ENCODE assay signal across 12 cellular contexts in genomic region chr12:89695830-89696229, GRCh38. TPM values are rescaled to one million over a fixed set of nuclear protein-coding genes. Genes with fewer than 3 reads are reported as not detected.
DNase-seq lines count a peak whose midpoint lies in the region; ATAC-seq, FAIRE-seq and TF ChIP-seq lines count a peak whose summit lies in the region.
"Had no signal": no experiment of that assay in that cellular context is flagged by ENCODE, and none has a peak within 500 bp of the region (broad histone marks: within the 10 kb centered on the region; RNA-seq: fewer than 3 reads in every experiment).

No MANE protein-coding gene starts in this region.

- no peaks in the 10 kb centered on the region for H3K27me3 Mint-ChIP-seq in stimulated activated naive B cell treated with anti-CD40 and anti-IgM and Interleukin-4, amounts not matched to agents 10 μg/mL and 1 μg/mL and 100 μg/mL, for 72 hours

- intact Hi-C loops in K562 (cut with micrococcal nuclease): loop anchor here (10.0 kb wide), 1 partner anchor 221 kb away; no protein-coding TSS in a partner anchor

- no peaks in the 10 kb centered on the region for H3K9me3 Mint-ChIP-seq in stimulated activated naive B cell treated with anti-CD40 and anti-IgM and Interleukin-4, amounts not matched to agents 10 μg/mL and 1 μg/mL and 100 μg/mL, for 72 hours

- no peaks in the 10 kb centered on the region for H3K9me3 ChIP-seq in K562 (replicated peaks; ENCODE audit: control insufficient read depth, insufficient read depth, low read depth, low read length)
- H3K9me3 ChIP-seq: adrenal gland, mucosa of descending colon had no signal

- H3K27ac Mint-ChIP-seq in stimulated activated naive B cell treated with anti-CD40 and anti-IgM and Interleukin-4, amounts not matched to agents 10 μg/mL and 1 μg/mL and 100 μg/mL, for 72 hours: no peak overlapping the region

- no peaks in the 10 kb centered on the region for H3K9me1 ChIP-seq in K562 (ENCODE audit: control insufficient read depth, insufficient read depth, low read length)

- H3K4me2 ChIP-seq in K562 (ENCODE audit: insufficient read depth, low read length): no peak overlapping the region

- in situ Hi-C loops in K562 (cut with MboI): no loop called here

- DNase-seq in DMS53 (lab: John Stamatoyannopoulos, UW): peak; percentile 54
- DNase-seq in K562 (ENCODE audit: extremely low read depth in 1 of 4, low spot score in 3 of 4): no peak
- DNase-seq in stimulated activated naive B cell treated with anti-CD40 and anti-IgM and Interleukin-4, amounts not matched to agents 10 μg/mL and 1 μg/mL and 100 μg/mL, for 72 hours: no peak
- DNase-seq in NK-92 treated with Interleukin-12 subunit alpha and Interleukin-12 subunit beta, amount 100 ng/mL, for 24 hours (lab: John Stamatoyannopoulos, UW): no peak
- DNase-seq: adrenal gland; AML-193; stimulated activated naive CD4-positive, alpha-beta T cell had no signal

- 57% methylated on average over 1 of the region's 1 CpG for WGBS in K562 (ENCODE audit: insufficient coverage, low coverage, missing lambda C conversion rate)

- BruUV-seq in K562 (replicated peaks; lab: Mats Ljungman, UMichigan): no TSS peak

- H2AFZ ChIP-seq in K562 (ENCODE audit: low read depth, low read length): no peak overlapping the region

- no peak overlapping the region for H3K4me3 ChIP-seq in K562
- H3K4me3 ChIP-seq: adrenal gland, mucosa of descending colon had no signal

- H3K4me1 ChIP-seq in K562 (replicated peaks in 1 of 2; ENCODE audit: control insufficient read depth in 2 of 2, insufficient read depth in 2 of 2, low read length in 2 of 2): peaks cover 0 to 21% of the 10 kb centered on the region in 2 experiments; a peak in 3 of 5 replicates

- TF ChIP-seq CTCF in K562 (IDR thresholded peaks at IDR 0.05 in 2 of 3, conservative IDR thresholded peaks at IDR 0.05 in 1 of 3; ENCODE audit: insufficient read depth in 2 of 3, low read depth in 1 of 3, low read length in 3 of 3): no peak

- TF ChIP-seq RAD21 in K562 (CRISPR knock-in tag; conservative IDR thresholded peaks at IDR 0.05 in 1 of 2, IDR thresholded peaks at IDR 0.05 in 1 of 2): no peak

- peaks cover 42 to 83% of the 10 kb centered on the region in 2 donors for H3K4me1 Mint-ChIP-seq in stimulated activated naive B cell treated with anti-CD40 and anti-IgM and Interleukin-4, amounts not matched to agents 10 μg/mL and 1 μg/mL and 100 μg/mL, for 72 hours

- no peak for TF ChIP-seq POLR2A in K562 (conservative IDR thresholded peaks at IDR 0.05)
- no peak for TF ChIP-seq POLR2A in GM18505 (IDR thresholded peaks at IDR 0.05; ENCODE audit: borderline replicate concordance, extremely low read depth, insufficient read depth, insufficient read length)

- peak overlapping the region in 1 of 2 donors; percentile 11 for H3K4me3 Mint-ChIP-seq in stimulated activated naive B cell treated with anti-CD40 and anti-IgM and Interleukin-4, amounts not matched to agents 10 μg/mL and 1 μg/mL and 100 μg/mL, for 72 hours

- no peaks in the 10 kb centered on the region for H3K27me3 ChIP-seq in K562 (ENCODE audit: control insufficient read depth in 2 of 2, insufficient read depth in 2 of 2, low read length in 2 of 2)
- H3K27me3 ChIP-seq: adrenal gland had no signal

- no peaks in the 10 kb centered on the region for H3K36me3 ChIP-seq in K562 (ENCODE audit: control insufficient read depth, insufficient read depth, low read length)
- H3K36me3 ChIP-seq: adrenal gland had no signal

- CTCF ChIA-PET in K562 (lab: Yijun Ruan, JAX; ENCODE audit: low intra/inter-chr PET ratio): no interaction called here

- peaks cover 100% of the 10 kb centered on the region for H3K79me2 ChIP-seq in K562 (ENCODE audit: control insufficient read depth, insufficient read depth, low read length)

- POLR2A ChIA-PET in K562 (lab: Yijun Ruan, JAX): interaction anchor here (0.6 to 3.1 kb wide), 2 partner anchors 10 to 290 kb away, joined by 3 to 18 read pairs; no protein-coding TSS in a partner anchor

- no peak overlapping the region for H3K27ac ChIP-seq in K562 (ENCODE audit: extremely low read depth, low read depth, low read length)
- H3K27ac ChIP-seq: adrenal gland had no signal

- 0 out of 2 replicates have a peak, but pooled peaks cover 5% of the 10 kb centered on the region for H4K20me1 ChIP-seq in K562 (replicated peaks; ENCODE audit: control insufficient read depth, insufficient read depth, low read length)

- peaks cover 23 to 35% of the 10 kb centered on the region in 2 donors for H3K36me3 Mint-ChIP-seq in stimulated activated naive B cell treated with anti-CD40 and anti-IgM and Interleukin-4, amounts not matched to agents 10 μg/mL and 1 μg/mL and 100 μg/mL, for 72 hours

- no peak for FAIRE-seq in K562 (lab: Jason Lieb, UNC)

- no peak for TF ChIP-seq EP300 in K562 (IDR thresholded peaks at IDR 0.05; ENCODE audit: low read length)

- ATAC-seq in GM19397 (IDR thresholded peaks at IDR 0.05; ENCODE audit: unreplicated experiment): peak; percentile 52
- ATAC-seq in HG03159 (IDR thresholded peaks at IDR 0.05; ENCODE audit: unreplicated experiment): peak; percentile 53
- no peak for ATAC-seq in K562
- no peak for ATAC-seq in stimulated activated naive B cell treated with anti-CD40 and anti-IgM and Interleukin-4, amounts not matched to agents 10 μg/mL and 1 μg/mL and 100 μg/mL, for 72 hours (replicated peaks)
- ATAC-seq in GM18505 (IDR thresholded peaks at IDR 0.05; ENCODE audit: unreplicated experiment): no peak
- ATAC-seq in GM21723 (IDR thresholded peaks at IDR 0.05; ENCODE audit: unreplicated experiment): no peak
- ATAC-seq: mucosa of descending colon had no signal

- H3K9ac ChIP-seq in K562 (ENCODE audit: insufficient read depth in 1 of 2, low read depth in 2 of 2, low read length in 2 of 2): no peak overlapping the region

TF ChIP-seq in K562, 482 proteins besides CTCF, POLR2A, EP300 and RAD21:
- TF ChIP-seq CAMTA2 (CRISPR knock-in tag; conservative IDR thresholded peaks at IDR 0.05) (no peak), NFIC (IDR thresholded peaks at IDR 0.05) (peak; percentile 49; the same call in 1 of the 2 replicates), PKNOX1 (IDR thresholded peaks at IDR 0.05) (0 out of 2 replicates have a peak, but pooled peaks have one; percentile 6)
TF ChIP-seq in K562: peak in this region for 2.

RNA-seq across cellular contexts. Expression of gene ATP2B1, which starts 12.8 kb away (rescaled TPM):
- 36.0 and 177 TPM in 2 replicates for total RNA-seq in K562 (2011; cell fraction: chromatin; rRNA removed; ENCODE audit: low replicate concordance)
- total RNA-seq in K562 (2011; cell fraction: nucleolus; rRNA removed): 21.2 and 30.4 TPM in 2 replicates
- total RNA-seq in K562 (2011; cell fraction: nucleoplasm; rRNA removed): 57.1 and 97.8 TPM in 2 replicates
- total RNA-seq in K562 (2014; rRNA removed) (15.4 and 27.9 TPM in 2 replicates), K562 (2014; rRNA removed; fragmentation: Illumina TruSeq; extraction: Trizol) (38.3 and 45.9 TPM in 2 replicates), K562 (2015; rRNA removed; fragmentation: Illumina TruSeq; extraction: Trizol) (35.0 and 39.0 TPM in 2 replicates), K562 (2021) (27.5 and 27.8 TPM in 2 replicates)
- polyA plus RNA-seq in K562 (2011; rRNA removed) (17.5 and 22.7 TPM in 2 replicates), K562 (2014; fragmentation: Illumina TruSeq; extraction: Trizol) (26.1 and 28.5 TPM in 2 replicates), K562 (2014; fragmentation: Nextera tagmentation; extraction: Ambion mirVana) (1 to 10 TPM; 8.6 to 9.7 TPM), K562 (2014; rRNA removed) (16.2 and 26.5 TPM in 2 replicates)
- polyA plus RNA-seq in K562 (2011; cell fraction: cytosol; rRNA removed): 3.3 and 7.2 TPM in 2 replicates
- polyA plus RNA-seq in K562 (2011; cell fraction: nucleus; rRNA removed): 19.0 and 29.5 TPM in 2 replicates
- polyA plus RNA-seq in K562 (2012): 12.7 and 20.0 TPM in 2 replicates
- 50.0 and 57.4 TPM in 2 replicates for polyA minus RNA-seq in K562 (2011; rRNA and poly(A)+ RNA removed)
- 18.1 and 19.4 TPM in 2 replicates for polyA minus RNA-seq in K562 (2011; cell fraction: cytosol; rRNA and poly(A)+ RNA removed)
- polyA minus RNA-seq in K562 (2011; cell fraction: nucleus; rRNA and poly(A)+ RNA removed): 27.1 and 50.1 TPM in 2 replicates

Comparison
In these comparisons a context has a peak if more than half of its experiments do, and no peak if none do; other contexts are left out.
1. ATAC-seq: peak in GM19397 (single experiment) and HG03159 (single experiment); none in K562 (single experiment), stimulated activated naive B cell treated with anti-CD40 and anti-IgM and Interleukin-4, amounts not matched to agents 10 μg/mL and 1 μg/mL and 100 μg/mL, for 72 hours (0 of 2), GM18505 (single experiment) and GM21723 (single experiment).